12 cellular contexts compared by ENCODE assay signal in the genomic region with DNA sequence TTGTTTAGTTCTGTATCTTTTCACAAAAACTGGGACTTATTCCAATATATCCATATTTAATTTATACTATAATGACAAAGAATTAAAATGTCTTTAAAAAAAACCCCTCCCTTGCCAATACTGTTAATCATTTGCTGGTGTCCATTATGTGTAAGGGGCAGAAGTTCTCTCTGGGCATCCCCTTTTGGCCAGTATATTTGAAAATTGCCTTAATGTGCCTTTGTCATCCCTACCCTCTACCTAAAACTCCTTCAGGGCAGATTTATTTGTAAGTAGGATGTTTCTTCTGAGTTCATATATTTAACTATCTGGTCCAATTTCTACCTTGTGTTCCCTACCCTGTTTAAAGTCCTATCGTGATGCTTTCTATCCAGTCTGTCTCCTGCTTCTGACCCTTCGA.
DNase-seq lines count a peak whose midpoint lies in the region; ATAC-seq and TF ChIP-seq lines count a peak whose summit lies in the region.
"Had no signal": no experiment of that assay in that cellular context is flagged by ENCODE, and none has a peak within 500 bp of the region (broad histone marks: within the 10 kb centered on the region; RNA-seq: fewer than 3 reads in every experiment).

No MANE protein-coding gene starts in this region.

- H3K9me3 ChIP-seq in ovary: no peaks in the 10 kb centered on the region
- no peaks in the 10 kb centered on the region for H3K9me3 ChIP-seq in CD4-positive, alpha-beta T cell (ENCODE audit: control insufficient read depth, low read length)
- no peaks in the 10 kb centered on the region for H3K9me3 ChIP-seq in tibial nerve

- H3K36me3 ChIP-seq in ovary (no peaks in the 10 kb centered on the region), tibial nerve (no peaks in the 10 kb centered on the region)

- CTCF ChIA-PET in CD4-positive, alpha-beta T cell (lab: Charles Lee): no interaction called here

- no peak overlapping the region for H3K4me3 Mint-ChIP-seq in CD4-positive, alpha-beta T cell
- H3K4me3 Mint-ChIP-seq: activated T-cell treated with anti-CD3 and anti-CD28 coated beads, Interleukin-2, amount 50 U/mL, for 72 hours had no signal

- TF ChIP-seq EP300 in ovary (IDR thresholded peaks at IDR 0.05) (no peak), tibial nerve (IDR thresholded peaks at IDR 0.05) (no peak)

- WGBS in ovary, 3 donors: 63 to 78% (median 77%) methylated on average over 2 of the region's 2 CpGs
- WGBS in tibial nerve, 2 donors: 76 to 79% methylated on average over 2 of the region's 2 CpGs

- TF ChIP-seq POLR2A in ovary (IDR thresholded peaks at IDR 0.05) (no peak), tibial nerve (IDR thresholded peaks at IDR 0.05) (no peak)

- H3K27me3 Mint-ChIP-seq in CD4-positive, alpha-beta T cell: no peaks in the 10 kb centered on the region

- H3K4me1 ChIP-seq in ovary (ENCODE audit: insufficient read depth) (peaks cover 4% of the 10 kb centered on the region), tibial nerve (peaks cover 0 to 39% (median 8%) of the 10 kb centered on the region in 4 donors)

- H3K9me3 Mint-ChIP-seq in CD4-positive, alpha-beta T cell: no peaks in the 10 kb centered on the region
- H3K9me3 Mint-ChIP-seq: activated T-cell treated with anti-CD3 and anti-CD28 coated beads, Interleukin-2, amount 50 U/mL, for 72 hours had no signal

- no peak for DNase-seq in ovary
- DNase-seq in SHP77 treated with DMSO at 0.1 percent for 48 hours (lab: John Stamatoyannopoulos, UW): no peak
- no peak for DNase-seq in NCI-H226
- no peak for DNase-seq in CD4-positive, alpha-beta T cell
- no peak for DNase-seq in tibial nerve (ENCODE audit: low spot score in 2 of 2)
- DNase-seq: activated T-cell treated with anti-CD3 and anti-CD28 coated beads, Interleukin-2, amount 50 U/mL, for 72 hours; DMS153; NCI-H526 treated with DMSO at 0.1 percent for 48 hours; T-helper 9 cell had no signal

- no peaks in the 10 kb centered on the region for H3K4me1 Mint-ChIP-seq in CD4-positive, alpha-beta T cell (ENCODE audit: low read depth)

- H3K27ac ChIP-seq in ovary: peak overlapping the region; percentile 21 to 59
- no peak overlapping the region for H3K27ac ChIP-seq in CD4-positive, alpha-beta T cell (ENCODE audit: low read depth, low read length)
- peak overlapping the region in 2 of 4 donors; percentile 39 to 54 for H3K27ac ChIP-seq in tibial nerve

- H3K27ac Mint-ChIP-seq in CD4-positive, alpha-beta T cell: no peak overlapping the region
- H3K27ac Mint-ChIP-seq: activated T-cell treated with anti-CD3 and anti-CD28 coated beads, Interleukin-2, amount 50 U/mL, for 72 hours had no signal

- intact Hi-C loops in ovary (cut with DNase I): no loop called here
- intact Hi-C loops in CD4-positive, alpha-beta T cell (cut with DNase I, micrococcal nuclease): no loop called here

- no peaks in the 10 kb centered on the region for H3K36me3 Mint-ChIP-seq in CD4-positive, alpha-beta T cell (ENCODE audit: low read depth)

- H3K27me3 ChIP-seq in ovary: no peaks in the 10 kb centered on the region
- H3K27me3 ChIP-seq in CD4-positive, alpha-beta T cell (ENCODE audit: control insufficient read depth, insufficient read depth, low read length): no peaks in the 10 kb centered on the region
- H3K27me3 ChIP-seq in tibial nerve: no peaks in the 10 kb centered on the region

- ATAC-seq in GM18909 (IDR thresholded peaks at IDR 0.05; ENCODE audit: poor library complexity, unreplicated experiment) (peak; percentile 43), HG02571 (IDR thresholded peaks at IDR 0.05; ENCODE audit: unreplicated experiment) (peak; percentile 34), HG03442 (IDR thresholded peaks at IDR 0.05; ENCODE audit: unreplicated experiment) (peak; percentile 20)
- ATAC-seq in CD4-positive, alpha-beta T cell (ENCODE audit: poor library complexity): no peak
- ATAC-seq: activated T-cell treated with anti-CD3 and anti-CD28 coated beads, Interleukin-2, amount 50 U/mL, for 72 hours had no signal

- POLR2A ChIA-PET in CD4-positive, alpha-beta T cell (lab: Charles Lee): no interaction called here

- TF ChIP-seq CTCF in ovary (IDR thresholded peaks at IDR 0.05): no peak
- TF ChIP-seq CTCF in CD4-positive, alpha-beta T cell (IDR thresholded peaks at IDR 0.05): no peak
- no peak for TF ChIP-seq CTCF in tibial nerve (IDR thresholded peaks at IDR 0.05)

- H3K4me3 ChIP-seq in ovary: no peak overlapping the region
- no peak overlapping the region for H3K4me3 ChIP-seq in tibial nerve
